In genomic region chr13:60074397-60074796, GRCh38 we compare ENCODE assay signal across 20 cellular contexts.
A peak's percentile ranks its signal among the peaks of the same experiment; 100 is the strongest.
DNase-seq lines count a peak whose midpoint lies in the region; ATAC-seq, FAIRE-seq and TF ChIP-seq lines count a peak whose summit lies in the region.
"Had no signal": no experiment of that assay in that cellular context is flagged by ENCODE, and none has a peak within 500 bp of the region (broad histone marks: within the 10 kb centered on the region; RNA-seq: fewer than 3 reads in every experiment).

No MANE protein-coding gene starts in this region.

- peaks cover 19% of the 10 kb centered on the region for H3K9me3 Mint-ChIP-seq in Caco-2 (ENCODE audit: unreplicated experiment)
- H3K9me3 Mint-ChIP-seq: T-helper 1 cell treated with Interleukin-12 subunit alpha and Interleukin-12 subunit beta and Interleukin-4 antibody, amounts not matched to agents 30 μg/mL and 1 μg/mL, for 36 hours had no signal

- H3K4me3 ChIP-seq in bronchial epithelial cell (ENCODE audit: low read depth, low read length) (no peak overlapping the region), kidney (ENCODE audit: low read length in 2 of 2) (no peak overlapping the region), Caco-2 (ENCODE audit: low read depth, low read length) (no peak overlapping the region)
- H3K4me3 ChIP-seq: A549, K562, Peyer's patch had no signal

- BruUV-seq in Caco-2 (replicated peaks; lab: Mats Ljungman, UMichigan), result no TSS peak

- H3K27ac ChIP-seq in kidney (ENCODE audit: low read depth in 2 of 2, low read length in 2 of 2), result no peak overlapping the region
- H3K27ac ChIP-seq: A549, Peyer's patch had no signal

- ATAC-seq in GM18502 (IDR thresholded peaks at IDR 0.05; ENCODE audit: poor library complexity, unreplicated experiment) (peak; percentile 50), GM21526 (IDR thresholded peaks at IDR 0.05; ENCODE audit: low FRiP score, unreplicated experiment) (peak; percentile 62), HG03432 (IDR thresholded peaks at IDR 0.05; ENCODE audit: unreplicated experiment) (peak; percentile 57)
- ATAC-seq: A549, K562, SK-N-SH treated with all-trans-retinoic acid at 6 μM for 48 hours had no signal

- H3K4me3 Mint-ChIP-seq in Caco-2 (ENCODE audit: unreplicated experiment), result no peak overlapping the region
- H3K4me3 Mint-ChIP-seq: T-helper 1 cell treated with Interleukin-12 subunit alpha and Interleukin-12 subunit beta and Interleukin-4 antibody, amounts not matched to agents 30 μg/mL and 1 μg/mL, for 36 hours had no signal

- no peaks in the 10 kb centered on the region for H3K36me3 ChIP-seq in bronchial epithelial cell (ENCODE audit: control insufficient read depth, insufficient read depth, low read length)
- H3K36me3 ChIP-seq in kidney (ENCODE audit: control insufficient read depth in 1 of 2, insufficient read depth in 2 of 2, low read length in 2 of 2), result no peaks in the 10 kb centered on the region
- no peaks in the 10 kb centered on the region for H3K36me3 ChIP-seq in Caco-2 (ENCODE audit: control insufficient read depth, insufficient read depth, low read length)
- H3K36me3 ChIP-seq: Peyer's patch had no signal

- no peak overlapping the region for H3K9ac ChIP-seq in kidney (ENCODE audit: low read length in 2 of 2)

- POLR2A ChIA-PET in Caco-2 (lab: Charles Lee), result no interaction called here

- H3K4me1 ChIP-seq in kidney (ENCODE audit: control insufficient read depth in 1 of 2, insufficient read depth in 1 of 2, low read depth in 1 of 2, low read length in 2 of 2), result no peaks in the 10 kb centered on the region
- H3K4me1 ChIP-seq in Caco-2, result no peaks in the 10 kb centered on the region
- H3K4me1 ChIP-seq: A549, Peyer's patch had no signal

- FAIRE-seq in bronchial epithelial cell (lab: Jason Lieb, UNC), result no peak
- no peak for FAIRE-seq in kidney (lab: Jason Lieb, UNC)
- FAIRE-seq: A549, K562 had no signal

- peaks cover 9% of the 10 kb centered on the region for H3K4me1 Mint-ChIP-seq in Caco-2 (ENCODE audit: low read depth, unreplicated experiment)

- intact Hi-C loops in kidney (cut with DNase I), result no loop called here
- intact Hi-C loops in Caco-2 (cut with micrococcal nuclease; ENCODE audit: unreplicated experiment), result no loop called here

- H3K27me3 ChIP-seq in bronchial epithelial cell (ENCODE audit: control insufficient read depth, insufficient read depth, low read length) (no peaks in the 10 kb centered on the region), Caco-2 (replicated peaks; ENCODE audit: control insufficient read depth, insufficient read depth, low read length) (no peaks in the 10 kb centered on the region)
- H3K27me3 ChIP-seq: Peyer's patch had no signal

- peaks cover 51% of the 10 kb centered on the region for H3K36me3 Mint-ChIP-seq in Caco-2 (ENCODE audit: insufficient read depth, unreplicated experiment)

- DNase-seq in bronchial epithelial cell (ENCODE audit: low read depth) (peak; percentile 20), kidney (no peak), Caco-2 (no peak), DMS53 treated with DMSO at 0.1 percent for 48 hours (lab: John Stamatoyannopoulos, UW; ENCODE audit: unreplicated experiment) (no peak)
- no peak for DNase-seq in activated T-cell treated with anti-CD3 and anti-CD28 coated beads, Interleukin-2, amount 50 U/mL, for 1 hour
- DNase-seq: DMS79 treated with DMSO at 0.1 percent for 48 hours, GDM1, GOT3, NCI-H1105, NCI-H1694 treated with DMSO at 0.1 percent for 48 hours, NCI-H82, Peyer's patch, Right ventricle myocardium superior had no signal

- H3K27ac Mint-ChIP-seq in Caco-2 (ENCODE audit: unreplicated experiment), result no peak overlapping the region
- H3K27ac Mint-ChIP-seq: T-helper 1 cell treated with Interleukin-12 subunit alpha and Interleukin-12 subunit beta and Interleukin-4 antibody, amounts not matched to agents 30 μg/mL and 1 μg/mL, for 36 hours had no signal

- H3K27me3 Mint-ChIP-seq in Caco-2 (ENCODE audit: insufficient read depth, unreplicated experiment), result no peaks in the 10 kb centered on the region

- H3K9me3 ChIP-seq in kidney (ENCODE audit: control insufficient read depth in 1 of 2, low read length in 2 of 2) (no peaks in the 10 kb centered on the region), Caco-2 (0 out of 2 replicates have a peak, but pooled peaks cover 2% of the 10 kb centered on the region)
- H3K9me3 ChIP-seq: A549, Peyer's patch had no signal

- CTCF ChIA-PET in Caco-2 (lab: Charles Lee), result no interaction called here

- TF ChIP-seq CTCF in bronchial epithelial cell (IDR thresholded peaks at IDR 0.05; ENCODE audit: insufficient read depth, low read length, severe bottlenecking) (no peak), kidney (IDR thresholded peaks at IDR 0.05; ENCODE audit: borderline replicate concordance, extremely low read depth, insufficient read depth) (no peak), Caco-2 (IDR thresholded peaks at IDR 0.05; ENCODE audit: insufficient read depth in 1 of 2, low read depth in 1 of 2, low read length in 1 of 2, severe bottlenecking in 1 of 2, unreplicated experiment in 1 of 2) (no peak)
